Comparison of ENCODE assay signal across 28 cellular contexts in genomic region chr13:26456578-26457119, GRCh38.
"Had no signal": no experiment of that assay in that cellular context is flagged by ENCODE, and none has a peak within 500 bp of the region (broad histone marks: within the 10 kb centered on the region; RNA-seq: fewer than 3 reads in every experiment).

No MANE protein-coding gene starts in this region.

- H3K4me1 ChIP-seq: SJSA1 had no signal

- H3K36me3 ChIP-seq: brain microvascular endothelial cell, cardiac muscle cell, SJSA1 had no signal

- ATAC-seq: activated T-cell treated with anti-CD3 and anti-CD28 coated beads, Interleukin-2, amount 50 U/mL, for 4 hours; activated T-helper 17 cell treated with anti-CD3 and anti-CD28 coated beads, Interleukin-2, amount 50 U/mL, for 72 hours; K562; Panc1; SK-N-SH treated with all-trans-retinoic acid at 6 μM for 48 hours had no signal

- DNase-seq: activated B cell treated with CpG ODN at 0.5 μM for 24 hours; activated CD4-positive, alpha-beta T cell treated with anti-CD3 and anti-CD28 coated beads for 1 hour; activated CD4-positive, alpha-beta T cell treated with anti-CD3 and anti-CD28 coated beads, Interleukin-2, amount 10 ng/mL, durations not matched to agents 24 days and 14 days; activated CD4-positive, alpha-beta T cell treated with anti-CD3 and anti-CD28 coated beads, Interleukin-2, amount 50 U/mL, for 48 hours; activated CD8-positive, alpha-beta memory T cell treated with anti-CD3 and anti-CD28 coated beads for 24 hours; activated gamma-delta T cell; activated naive CD4-positive, alpha-beta T cell treated with anti-CD3 and anti-CD28 coated beads for 36 hours; activated T-cell treated with anti-CD3 and anti-CD28 coated beads, Interleukin-2, amount 50 U/mL, for 4 hours; amygdala; brain microvascular endothelial cell; Kasumi-1; NCI-H1105 treated with DMSO at 0.1 percent for 48 hours; NCI-H1436 treated with DMSO at 0.1 percent for 48 hours; NCI-H187; NCI-H2171; NCI-H2227 treated with DMSO at 0.1 percent for 48 hours; NCI-H446 treated with DMSO at 0.1 percent for 48 hours; NCI-H524 treated with DMSO at 0.1 percent for 48 hours; NCI-H748 treated with DMSO at 0.1 percent for 48 hours; OCI-M1; RPMI8226; SHP77 had no signal

- H3K27me3 ChIP-seq: brain microvascular endothelial cell, cardiac muscle cell, SJSA1 had no signal

- H3K9me3 ChIP-seq: SJSA1 had no signal

- H3K27ac ChIP-seq: brain microvascular endothelial cell, cardiac muscle cell, SJSA1 had no signal

- H3K4me3 ChIP-seq: cardiac muscle cell, K562, SJSA1 had no signal
